8 cellular contexts compared by ENCODE assay signal in genomic region chr19:38223617-38224013, GRCh38. TPM values are rescaled to one million over a fixed set of nuclear protein-coding genes. Genes with fewer than 3 reads are reported as not detected.
A peak's percentile ranks its signal among the peaks of the same experiment; 100 is the strongest.
DNase-seq lines count a peak whose midpoint lies in the region; ATAC-seq, FAIRE-seq and TF ChIP-seq lines count a peak whose summit lies in the region.

No MANE protein-coding gene starts in this region.

- H2AFZ ChIP-seq in OCI-LY1 (ENCODE audit: low read length): no peak overlapping the region

- TF ChIP-seq CTCF in DOHH2 (IDR thresholded peaks at IDR 0.05; ENCODE audit: low read depth, low read length, poor library complexity, severe bottlenecking): no peak
- TF ChIP-seq CTCF in OCI-LY1 (IDR thresholded peaks at IDR 0.05; ENCODE audit: low read length): no peak
- no peak for TF ChIP-seq CTCF in prostate gland (IDR thresholded peaks at IDR 0.05)
- no peak for TF ChIP-seq CTCF in pancreas (IDR thresholded peaks at IDR 0.05)

- H3K79me2 ChIP-seq in DOHH2 (ENCODE audit: control insufficient read depth, low read length) (no peaks in the 10 kb centered on the region), OCI-LY1 (ENCODE audit: insufficient read depth, low read length) (no peaks in the 10 kb centered on the region)

- H3K9me3 ChIP-seq in DOHH2 (ENCODE audit: control insufficient read depth, insufficient read depth, low read length) (no peaks in the 10 kb centered on the region), OCI-LY1 (ENCODE audit: low read length) (no peaks in the 10 kb centered on the region), prostate gland (no peaks in the 10 kb centered on the region), pancreas (no peaks in the 10 kb centered on the region)
- no peaks in the 10 kb centered on the region for H3K9me3 ChIP-seq in effector memory CD4-positive, alpha-beta T cell (ENCODE audit: control insufficient read depth, low read length)

- 10% methylated on average over 10 of the region's 13 CpGs for WGBS in prostate gland
- WGBS in pancreas, 2 donors: 7 to 8% methylated on average over 13 of the region's 13 CpGs

- no peak for DNase-seq in effector memory CD4-positive, alpha-beta T cell
- no peak for DNase-seq in prostate gland (ENCODE audit: low spot score)
- no peak for DNase-seq in HT-29 (ENCODE audit: low spot score)
- no peak for DNase-seq in pancreas
- no peak for DNase-seq in SKM-1 (lab: John Stamatoyannopoulos, UW; ENCODE audit: unreplicated experiment)
- DNase-seq in left colon: no peak

- no peak for FAIRE-seq in pancreas (lab: Jason Lieb, UNC)

- H3F3A ChIP-seq in DOHH2 (ENCODE audit: control insufficient read depth, insufficient read depth): no peaks in the 10 kb centered on the region
- H3F3A ChIP-seq in OCI-LY1 (ENCODE audit: insufficient read depth, low read length): no peaks in the 10 kb centered on the region

- no peak for TF ChIP-seq POLR2A in prostate gland (IDR thresholded peaks at IDR 0.05)

- intact Hi-C loops in prostate gland (cut with DNase I): loop anchor here (5.0 kb wide), 1 partner anchor 321 kb away; no protein-coding TSS in a partner anchor
- intact Hi-C loops in pancreas (cut with DNase I): no loop called here
- intact Hi-C loops in left colon (cut with DNase I, micrococcal nuclease): no loop called here

- H3K9me2 ChIP-seq in DOHH2 (replicated peaks; ENCODE audit: control insufficient read depth, low read length): no peaks in the 10 kb centered on the region
- H3K9me2 ChIP-seq in OCI-LY1 (ENCODE audit: low read depth, low read length): no peaks in the 10 kb centered on the region

- H3K4me3 ChIP-seq in DOHH2 (ENCODE audit: low read length) (peak overlapping the region; percentile 85), OCI-LY1 (ENCODE audit: low read depth, low read length, poor library complexity, severe bottlenecking) (peak overlapping the region; percentile 66), prostate gland (peak overlapping the region; percentile 12 to 26), pancreas (peak overlapping the region in 2 of 4 donors; percentile 33 to 52)
- peak overlapping the region; percentile 43 for H3K4me3 ChIP-seq in effector memory CD4-positive, alpha-beta T cell (ENCODE audit: insufficient read depth, low read depth, low read length, poor library complexity, severe bottlenecking)

- no peak overlapping the region for H3K27ac ChIP-seq in DOHH2 (ENCODE audit: low read depth, low read length)
- no peak overlapping the region for H3K27ac ChIP-seq in OCI-LY1 (ENCODE audit: low read depth, low read length, poor library complexity, severe bottlenecking)
- no peak overlapping the region for H3K27ac ChIP-seq in effector memory CD4-positive, alpha-beta T cell (ENCODE audit: insufficient read depth, low read length, poor library complexity, severe bottlenecking)
- no peak overlapping the region for H3K27ac ChIP-seq in prostate gland
- H3K27ac ChIP-seq in pancreas: no peak overlapping the region

- H3K9ac ChIP-seq in OCI-LY1 (ENCODE audit: low read length): peak overlapping the region; percentile 52

- ATAC-seq in pancreas (no peak), left colon (no peak)

- H4K20me1 ChIP-seq in DOHH2 (ENCODE audit: control insufficient read depth, insufficient read depth, low read depth, low read length): no peaks in the 10 kb centered on the region
- no peaks in the 10 kb centered on the region for H4K20me1 ChIP-seq in OCI-LY1 (ENCODE audit: insufficient read depth, low read length)

- H3K4me2 ChIP-seq in DOHH2 (ENCODE audit: low read length) (peak overlapping the region; percentile 97), OCI-LY1 (ENCODE audit: low read length) (peak overlapping the region; percentile 76)

- peaks cover 9% of the 10 kb centered on the region for H3K27me3 ChIP-seq in DOHH2 (ENCODE audit: control insufficient read depth, low read length)
- H3K27me3 ChIP-seq in OCI-LY1 (ENCODE audit: insufficient read depth, low read length): no peaks in the 10 kb centered on the region
- peaks cover 56% of the 10 kb centered on the region for H3K27me3 ChIP-seq in effector memory CD4-positive, alpha-beta T cell (replicated peaks; ENCODE audit: control insufficient read depth, insufficient read depth, low read length, poor library complexity, severe bottlenecking)
- peaks cover 18% of the 10 kb centered on the region for H3K27me3 ChIP-seq in prostate gland (replicated peaks; ENCODE audit: insufficient read depth)
- H3K27me3 ChIP-seq in pancreas: peaks cover 0 to 7% (median under 1%) of the 10 kb centered on the region in 4 donors

- H3K4me1 ChIP-seq in DOHH2 (ENCODE audit: control insufficient read depth, low read length): peaks cover 23% of the 10 kb centered on the region
- H3K4me1 ChIP-seq in OCI-LY1 (ENCODE audit: insufficient read depth, low read length, severe bottlenecking): peaks cover 9% of the 10 kb centered on the region
- peaks cover 10% of the 10 kb centered on the region for H3K4me1 ChIP-seq in effector memory CD4-positive, alpha-beta T cell (ENCODE audit: control insufficient read depth, insufficient read depth, low read length, poor library complexity, severe bottlenecking)
- H3K4me1 ChIP-seq in prostate gland (replicated peaks): peaks cover 5% of the 10 kb centered on the region
- H3K4me1 ChIP-seq in pancreas: peaks cover 0 to 3% (median under 1%) of the 10 kb centered on the region in 3 donors

- no peaks in the 10 kb centered on the region for H3K36me3 ChIP-seq in DOHH2 (ENCODE audit: control insufficient read depth, low read length)
- no peaks in the 10 kb centered on the region for H3K36me3 ChIP-seq in OCI-LY1 (ENCODE audit: insufficient read depth, low read length)
- no peaks in the 10 kb centered on the region for H3K36me3 ChIP-seq in effector memory CD4-positive, alpha-beta T cell (ENCODE audit: control insufficient read depth, insufficient read depth, low read length)
- H3K36me3 ChIP-seq in prostate gland: no peaks in the 10 kb centered on the region
- H3K36me3 ChIP-seq in pancreas: no peaks in the 10 kb centered on the region

RNA-seq across cellular contexts. Expression of gene DPF1, which starts 0.4 kb away (rescaled TPM):
- total RNA-seq in prostate gland: 1 to 10 TPM in 1 of 2 donors, not detected in 1; 1.8 TPM
- total RNA-seq in HT-29 (2014; rRNA removed; shearing (Covaris generic)): 0.89 and 1.3 TPM in 2 replicates
- under 1 TPM in 1 of 6 donors, not detected in 5; 0.37 TPM for total RNA-seq in pancreas
- polyA plus RNA-seq in pancreas: under 1 TPM; 0.19 to 0.26 TPM
- total RNA-seq in left colon: not detected

RNA-seq across cellular contexts. Expression of gene PPP1R14A, which starts 32.6 kb away (rescaled TPM):
- total RNA-seq in prostate gland (100 to 1,000 TPM in 1 of 2 donors, 10 to 100 TPM in 1; 44.1 to 151 TPM), pancreas (10 to 100 TPM in 1 of 6 donors, 1 to 10 TPM in 5; 6.9 to 15.2 (median 8.1) TPM), left colon (10 to 100 TPM in 1 of 2 donors, 1 to 10 TPM in 1; 7.1 to 38.3 TPM)
- not detected in 2 replicates for total RNA-seq in HT-29 (2014; rRNA removed; shearing (Covaris generic))
- polyA plus RNA-seq in pancreas: 10 to 100 TPM; 31.4 to 42.8 TPM

RNA-seq across cellular contexts. Expression of gene SPINT2, which starts 40.8 kb away (rescaled TPM):
- total RNA-seq in prostate gland (100 to 1,000 TPM; 349 to 932 TPM), pancreas (100 to 1,000 TPM; 121 to 239 (median 152) TPM), left colon (100 to 1,000 TPM; 852 to 964 TPM)
- total RNA-seq in HT-29 (2014; rRNA removed; shearing (Covaris generic)): 2,475 and 2,514 TPM in 2 replicates
- 100 to 1,000 TPM; 178 to 337 TPM for polyA plus RNA-seq in pancreas
